ENCODE assay signal across 20 cellular contexts in the genomic region with DNA sequence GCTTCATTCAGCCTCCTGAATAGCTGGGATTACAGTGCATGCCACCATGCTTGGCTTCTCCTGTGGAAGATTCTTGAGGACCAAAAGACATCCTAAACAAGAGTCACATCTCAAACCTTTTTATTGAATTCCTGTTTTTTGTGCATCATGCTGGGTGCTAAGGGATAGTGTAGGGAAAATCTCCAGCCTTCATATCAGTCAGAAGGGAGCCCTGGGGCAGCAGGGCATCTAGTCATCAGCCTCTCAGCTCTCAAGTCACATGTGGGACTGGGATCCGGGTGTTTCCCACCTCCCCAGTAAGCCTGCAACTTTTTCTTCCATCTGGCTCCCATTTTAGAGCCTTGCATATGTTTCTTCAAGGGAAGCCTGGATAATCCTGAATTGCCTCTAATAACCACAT. TPM values are rescaled to one million over a fixed set of nuclear protein-coding genes. Genes with fewer than 3 reads are reported as not detected.
DNase-seq lines count a peak whose midpoint lies in the region; TF ChIP-seq lines count a peak whose summit lies in the region.
"Had no signal": no experiment of that assay in that cellular context is flagged by ENCODE, and none has a peak within 500 bp of the region (broad histone marks: within the 10 kb centered on the region; RNA-seq: fewer than 3 reads in every experiment).

No MANE protein-coding gene starts in this region.

- H3K4me3 ChIP-seq in right atrium auricular region: no peak overlapping the region
- H3K4me3 ChIP-seq in endodermal cell (ENCODE audit: low read length): no peak overlapping the region
- H3K4me3 ChIP-seq in tibial nerve: no peak overlapping the region
- H3K4me3 ChIP-seq: GM12878 had no signal

- H3K9me3 Mint-ChIP-seq in endodermal cell: no peaks in the 10 kb centered on the region
- H3K9me3 Mint-ChIP-seq in osteocyte (ENCODE audit: unreplicated experiment): no peaks in the 10 kb centered on the region
- H3K9me3 Mint-ChIP-seq: CD4-positive, CD25-positive, alpha-beta regulatory T cell; CD8-positive, alpha-beta memory T cell had no signal

- no peaks in the 10 kb centered on the region for H3K36me3 Mint-ChIP-seq in endodermal cell (ENCODE audit: low read depth)
- H3K36me3 Mint-ChIP-seq in osteocyte (ENCODE audit: unreplicated experiment): no peaks in the 10 kb centered on the region
- H3K36me3 Mint-ChIP-seq: CD4-positive, CD25-positive, alpha-beta regulatory T cell; CD8-positive, alpha-beta memory T cell had no signal

- no peaks in the 10 kb centered on the region for H3K4me1 Mint-ChIP-seq in endodermal cell
- peaks cover 9% of the 10 kb centered on the region for H3K4me1 Mint-ChIP-seq in osteocyte (ENCODE audit: unreplicated experiment)

- 89 to 95% methylated on average over 1 of the region's 1 CpG for WGBS in endodermal cell (ENCODE audit: insufficient coverage in 1 of 2, insufficient read length in 1 of 2), 2 experiments
- 86 to 91% methylated on average over 1 of the region's 1 CpG for WGBS in tibial nerve, 2 donors

- H3K27ac ChIP-seq in right atrium auricular region: no peak overlapping the region
- H3K27ac ChIP-seq in endodermal cell (ENCODE audit: low read depth, low read length): no peak overlapping the region
- H3K27ac ChIP-seq in tibial nerve: no peak overlapping the region
- H3K27ac ChIP-seq: HL-60 had no signal

- no peak overlapping the region for H3K9ac ChIP-seq in endodermal cell (ENCODE audit: extremely low read depth, low read length, poor library complexity, severe bottlenecking)

- intact Hi-C loops in cardiac septum (cut with DNase I): no loop called here

- DNase-seq in right atrium auricular region (ENCODE audit: low spot score): peak; percentile 34
- no peak for DNase-seq in cardiac septum (ENCODE audit: low spot score)
- peak; percentile 28 for DNase-seq in endodermal cell
- peak; percentile 10 for DNase-seq in osteocyte (ENCODE audit: extremely low spot score, unreplicated experiment)
- no peak for DNase-seq in tibial nerve (ENCODE audit: low spot score in 2 of 2)
- no peak for DNase-seq in NCI-H1417 treated with DMSO at 0.1 percent for 48 hours (lab: John Stamatoyannopoulos, UW)
- DNase-seq: ACHN; BE2C; C1 segment of cervical spinal cord; CD4-positive, CD25-positive, alpha-beta regulatory T cell; CD8-positive, alpha-beta memory T cell; COR-L47; DMS 273 treated with DMSO at 0.1 percent for 48 hours; DMS53; DND-41; EL; HCEC 1CT had no signal

- no peak for TF ChIP-seq EP300 in tibial nerve (IDR thresholded peaks at IDR 0.05)

- no peak for TF ChIP-seq POLR2A in tibial nerve (IDR thresholded peaks at IDR 0.05)

- H3K4me1 ChIP-seq in right atrium auricular region (peaks cover 0 to 10% of the 10 kb centered on the region in 2 donors), endodermal cell (ENCODE audit: control insufficient read depth, insufficient read depth, low read length) (no peaks in the 10 kb centered on the region), tibial nerve (peaks cover 0 to 10% (median 0%) of the 10 kb centered on the region in 4 donors)
- H3K4me1 ChIP-seq: BE2C had no signal

- H3K4me3 Mint-ChIP-seq in endodermal cell (no peak overlapping the region), osteocyte (ENCODE audit: unreplicated experiment) (no peak overlapping the region)
- H3K4me3 Mint-ChIP-seq: CD4-positive, CD25-positive, alpha-beta regulatory T cell; CD8-positive, alpha-beta memory T cell had no signal

- H3K27me3 ChIP-seq in right atrium auricular region: no peaks in the 10 kb centered on the region
- H3K27me3 ChIP-seq in endodermal cell (ENCODE audit: control insufficient read depth, insufficient read depth, low read length, poor library complexity, severe bottlenecking): no peaks in the 10 kb centered on the region
- no peaks in the 10 kb centered on the region for H3K27me3 ChIP-seq in tibial nerve

- TF ChIP-seq CTCF in right atrium auricular region (IDR thresholded peaks at IDR 0.05) (no peak), endodermal cell (conservative IDR thresholded peaks at IDR 0.05) (no peak), osteocyte (IDR thresholded peaks at IDR 0.05) (no peak), tibial nerve (IDR thresholded peaks at IDR 0.05) (no peak)

- H3K9me3 ChIP-seq in right atrium auricular region: no peaks in the 10 kb centered on the region
- no peaks in the 10 kb centered on the region for H3K9me3 ChIP-seq in endodermal cell (ENCODE audit: control insufficient read depth, low read length)
- H3K9me3 ChIP-seq in tibial nerve: no peaks in the 10 kb centered on the region
- H3K9me3 ChIP-seq: BE2C had no signal

- H3K27me3 Mint-ChIP-seq in endodermal cell (ENCODE audit: insufficient read depth): peaks cover 4% of the 10 kb centered on the region
- H3K27me3 Mint-ChIP-seq in osteocyte (ENCODE audit: unreplicated experiment): peaks cover 33% of the 10 kb centered on the region
- H3K27me3 Mint-ChIP-seq: CD8-positive, alpha-beta memory T cell had no signal

- H3K36me3 ChIP-seq in right atrium auricular region (no peaks in the 10 kb centered on the region), endodermal cell (ENCODE audit: control insufficient read depth, insufficient read depth, low read length) (no peaks in the 10 kb centered on the region), tibial nerve (no peaks in the 10 kb centered on the region)
- H3K36me3 ChIP-seq: BE2C had no signal

- H3K27ac Mint-ChIP-seq in endodermal cell (no peak overlapping the region), osteocyte (ENCODE audit: unreplicated experiment) (no peak overlapping the region)
- H3K27ac Mint-ChIP-seq: CD4-positive, CD25-positive, alpha-beta regulatory T cell; CD8-positive, alpha-beta memory T cell had no signal

RNA-seq across cellular contexts. Expression of gene OASL, which starts 25.1 kb away (rescaled TPM):
- under 1 TPM in 1 of 2 donors, not detected in 1; 0.70 TPM for total RNA-seq in right atrium auricular region
- total RNA-seq in cardiac septum: 0.27 TPM
- total RNA-seq in endodermal cell: not detected
- not detected for polyA plus RNA-seq in endodermal cell (2013, experiment 1 of 2)
- polyA plus RNA-seq in endodermal cell (2013, experiment 2 of 2): not detected
- total RNA-seq in osteocyte: 0.21 and 0.24 TPM in 2 replicates
- under 1 TPM in 2 of 4 donors, not detected in 2; 0.20 to 0.44 TPM for total RNA-seq in tibial nerve
- total RNA-seq: G401 had no signal

RNA-seq across cellular contexts. Expression of gene C12orf43, which starts 47.8 kb away (rescaled TPM):
- total RNA-seq in right atrium auricular region (10 to 100 TPM in 1 of 2 donors, 1 to 10 TPM in 1; 8.8 to 12.1 TPM), cardiac septum (9.1 TPM), endodermal cell (10 to 100 TPM; 21.4 to 26.8 TPM), osteocyte (14.2 and 17.3 TPM in 2 replicates), tibial nerve (10 to 100 TPM; 15.0 to 29.7 (median 20.6) TPM)
- polyA plus RNA-seq in endodermal cell (2013, experiment 1 of 2): 16.8 TPM
- polyA plus RNA-seq in endodermal cell (2013, experiment 2 of 2): 16.8 TPM

Comparison
In these comparisons a context has a peak if more than half of its experiments do, and no peak if none do; other contexts are left out.
1. DNase-seq: peak in right atrium auricular region (single experiment), endodermal cell (single experiment) and osteocyte (single experiment); none in cardiac septum (single experiment), tibial nerve (0 of 2) and NCI-H1417 treated with DMSO at 0.1 percent for 48 hours (single experiment).